Comparison of ENCODE assay signal across 21 cellular contexts in genomic region chr5:91983869-91984268, GRCh38.
DNase-seq lines count a peak whose midpoint lies in the region; ATAC-seq, FAIRE-seq and TF ChIP-seq lines count a peak whose summit lies in the region.
"Had no signal": no experiment of that assay in that cellular context is flagged by ENCODE, and none has a peak within 500 bp of the region (broad histone marks: within the 10 kb centered on the region; RNA-seq: fewer than 3 reads in every experiment).

No MANE protein-coding gene starts in this region.

- POLR2A ChIA-PET in A549 (lab: Yijun Ruan, JAX), result no interaction called here

- H3K9me3 ChIP-seq in A549, result no peaks in the 10 kb centered on the region
- H3K9me3 ChIP-seq: BE2C had no signal

- WGBS in A549 (ENCODE audit: missing lambda C conversion rate), result 65% methylated on average over 1 of the region's 1 CpG

- no peak for TF ChIP-seq RAD21 in A549 (conservative IDR thresholded peaks at IDR 0.05 in 1 of 2, IDR thresholded peaks at IDR 0.05 in 1 of 2)

- TF ChIP-seq POLR2A in A549 (IDR thresholded peaks at IDR 0.05; ENCODE audit: low read length), result no peak

- no peak overlapping the region for H3K4me3 ChIP-seq in A549
- H3K4me3 ChIP-seq: GM23248 had no signal

- ATAC-seq in A549, result no peak

- no peak overlapping the region for H3K27ac ChIP-seq in A549
- H3K27ac ChIP-seq: GM23248, KMS-11 had no signal

- CTCF ChIA-PET in A549 (lab: Yijun Ruan, JAX), result no interaction called here

- no peak for DNase-seq in A549 (ENCODE audit: low read depth in 1 of 2, low spot score in 1 of 2)
- DNase-seq in M059J (ENCODE audit: low read depth), result peak; percentile 16
- DNase-seq in astrocyte of the hippocampus (ENCODE audit: low read depth, low spot score), result peak; percentile 14
- peak; percentile 3 for DNase-seq in iris pigment epithelial cell (ENCODE audit: low read depth)
- DNase-seq in anterior cingulate cortex (lab: John Stamatoyannopoulos, UW), result no peak
- no peak for DNase-seq in NCI-H1417 (lab: John Stamatoyannopoulos, UW)
- no peak for DNase-seq in activated CD4-positive, alpha-beta T cell treated with anti-CD3 and anti-CD28 coated beads for 1 hour
- DNase-seq in T1000 (lab: John Stamatoyannopoulos, UW), result no peak
- DNase-seq: 8988T; ACHN; BE2C; C1 segment of cervical spinal cord; CD4-positive, CD25-positive, alpha-beta regulatory T cell; CD8-positive, alpha-beta memory T cell; COR-L47; GM23248; H7 had no signal

- FAIRE-seq in A549 (lab: Jason Lieb, UNC), result peak; percentile 36
- FAIRE-seq: D721Med, GM12892, GM18507 had no signal

- TF ChIP-seq CTCF in A549 (IDR thresholded peaks at IDR 0.05), result no peak

- no peaks in the 10 kb centered on the region for H3K4me1 ChIP-seq in A549

- TF ChIP-seq EP300 in A549 (IDR thresholded peaks at IDR 0.05), result no peak

- H3K4me2 ChIP-seq in A549, result no peak overlapping the region
- H3K4me2 ChIP-seq: KMS-11 had no signal

TF ChIP-seq in A549, 52 proteins besides CTCF, POLR2A, EP300 and RAD21:
- TF ChIP-seq JUNB (IDR thresholded peaks at IDR 0.05) (no peak), MAFK (IDR thresholded peaks at IDR 0.05; ENCODE audit: partially characterized antibody) (no peak), E2F6 (IDR thresholded peaks at IDR 0.05; ENCODE audit: borderline replicate concordance, low read depth) (no peak), ZNF302 (CRISPR knock-in tag; IDR thresholded peaks at IDR 0.05) (no peak), FOSL2 (IDR thresholded peaks at IDR 0.05) (no peak), FOSL2 (CRISPR knock-in tag; IDR thresholded peaks at IDR 0.05) (no peak), SMC3 (IDR thresholded peaks at IDR 0.05) (no peak)

Comparison
In these comparisons a context has a peak if more than half of its experiments do, and no peak if none do; other contexts are left out.
1. DNase-seq: peak in M059J (single experiment), astrocyte of the hippocampus (single experiment) and iris pigment epithelial cell (single experiment); none in A549 (0 of 2), anterior cingulate cortex (0 of 58), NCI-H1417 (0 of 3), activated CD4-positive, alpha-beta T cell treated with anti-CD3 and anti-CD28 coated beads for 1 hour (single experiment) and T1000 (single experiment).